ENCODE assay signal across 13 cellular contexts in genomic region chr17:83100220-83100852, GRCh38. TPM values are rescaled to one million over a fixed set of nuclear protein-coding genes. Genes with fewer than 3 reads are reported as not detected.
DNase-seq lines count a peak whose midpoint lies in the region; ATAC-seq and TF ChIP-seq lines count a peak whose summit lies in the region.
"Had no signal": no experiment of that assay in that cellular context is flagged by ENCODE, and none has a peak within 500 bp of the region (broad histone marks: within the 10 kb centered on the region; RNA-seq: fewer than 3 reads in every experiment).

No MANE protein-coding gene starts in this region.

- H3K27ac ChIP-seq in esophagus muscularis mucosa (replicated peaks in 1 of 4) (peak overlapping the region; percentile 42 to 64 (median 56)), neural progenitor cell (no peak overlapping the region)

- H3K36me3 Mint-ChIP-seq in neural progenitor cell, result peaks cover 4% of the 10 kb centered on the region
- H3K36me3 Mint-ChIP-seq in activated CD8-positive, alpha-beta T cell treated with anti-CD3 and anti-CD28 coated beads for 36 hours (ENCODE audit: low read depth), result no peaks in the 10 kb centered on the region
- H3K36me3 Mint-ChIP-seq: naive thymus-derived CD4-positive, alpha-beta T cell had no signal

- H3K9me3 Mint-ChIP-seq in neural progenitor cell, result peaks cover 3% of the 10 kb centered on the region
- no peaks in the 10 kb centered on the region for H3K9me3 Mint-ChIP-seq in activated CD8-positive, alpha-beta T cell treated with anti-CD3 and anti-CD28 coated beads for 36 hours
- H3K9me3 Mint-ChIP-seq: naive thymus-derived CD4-positive, alpha-beta T cell had no signal

- 13% methylated on average over 14 of the region's 24 CpGs for WGBS in esophagus muscularis mucosa

- H3K4me2 ChIP-seq in neural progenitor cell, result no peak overlapping the region

- H3K9ac ChIP-seq in neural progenitor cell, result no peak overlapping the region

- H3K27me3 ChIP-seq in esophagus muscularis mucosa (peaks cover 3 to 49% (median 8%) of the 10 kb centered on the region in 4 donors), neural progenitor cell (no peaks in the 10 kb centered on the region)

- peak; percentile 58 for DNase-seq in AG10803 (ENCODE audit: low read depth)
- peak; percentile 52 for DNase-seq in RPMI8226
- DNase-seq in esophagus muscularis mucosa (ENCODE audit: extremely low spot score), result no peak
- DNase-seq in neural progenitor cell (ENCODE audit: low spot score), result no peak
- DNase-seq in mucosa of gallbladder (ENCODE audit: low spot score), result no peak
- DNase-seq in activated CD8-positive, alpha-beta T cell treated with anti-CD3 and anti-CD28 coated beads for 36 hours, result no peak
- DNase-seq in NCI-H2029 treated with DMSO at 0.1 percent for 48 hours (lab: John Stamatoyannopoulos, UW), result no peak
- no peak for DNase-seq in NCI-H1436 treated with DMSO at 0.1 percent for 48 hours (lab: John Stamatoyannopoulos, UW)
- DNase-seq: activated effector memory CD4-positive, alpha-beta T cell treated with anti-CD3 and anti-CD28 coated beads, Interleukin-2, amount 50 U/mL, for 16 hours; GF-D8; KBM-7; naive thymus-derived CD4-positive, alpha-beta T cell; NCI-H226 had no signal

- no peak overlapping the region for H3K4me3 Mint-ChIP-seq in neural progenitor cell
- no peak overlapping the region for H3K4me3 Mint-ChIP-seq in activated CD8-positive, alpha-beta T cell treated with anti-CD3 and anti-CD28 coated beads for 36 hours

- TF ChIP-seq POLR2A in esophagus muscularis mucosa (IDR thresholded peaks at IDR 0.05; ENCODE audit: low read depth), result no peak

- CTCF ChIA-PET in activated CD8-positive, alpha-beta T cell treated with anti-CD3 and anti-CD28 coated beads for 36 hours (lab: Charles Lee), result no interaction called here

- no peak overlapping the region for H2AFZ ChIP-seq in neural progenitor cell (replicated peaks)

- intact Hi-C loops in esophagus muscularis mucosa (cut with DNase I), result no loop called here
- intact Hi-C loops in activated CD8-positive, alpha-beta T cell treated with anti-CD3 and anti-CD28 coated beads for 36 hours (cut with micrococcal nuclease), result no loop called here

- no peaks in the 10 kb centered on the region for H4K20me1 ChIP-seq in neural progenitor cell (ENCODE audit: low read depth)

- H3K4me1 ChIP-seq in esophagus muscularis mucosa (peaks cover 38 to 63% (median 58%) of the 10 kb centered on the region in 4 donors), neural progenitor cell (peaks cover 13% of the 10 kb centered on the region)

- H3K27me3 Mint-ChIP-seq in neural progenitor cell (ENCODE audit: insufficient read depth, low read depth), result peaks cover 2% of the 10 kb centered on the region
- H3K27me3 Mint-ChIP-seq in activated CD8-positive, alpha-beta T cell treated with anti-CD3 and anti-CD28 coated beads for 36 hours, result peaks cover 13% of the 10 kb centered on the region

- no peaks in the 10 kb centered on the region for H3F3A ChIP-seq in neural progenitor cell (ENCODE audit: low read depth)

- H3K36me3 ChIP-seq in esophagus muscularis mucosa (peaks cover 7 to 18% (median 16%) of the 10 kb centered on the region in 4 donors), neural progenitor cell (no peaks in the 10 kb centered on the region)

- no peak for TF ChIP-seq EP300 in esophagus muscularis mucosa (IDR thresholded peaks at IDR 0.05)

- no peaks in the 10 kb centered on the region for H3K9me3 ChIP-seq in esophagus muscularis mucosa
- H3K9me3 ChIP-seq in neural progenitor cell (ENCODE audit: low read depth), result no peaks in the 10 kb centered on the region

- ATAC-seq in activated CD8-positive, alpha-beta T cell treated with anti-CD3 and anti-CD28 coated beads for 36 hours, result no peak

- no peaks in the 10 kb centered on the region for H3K79me2 ChIP-seq in neural progenitor cell (ENCODE audit: low read depth)

- POLR2A ChIA-PET in activated CD8-positive, alpha-beta T cell treated with anti-CD3 and anti-CD28 coated beads for 36 hours (lab: Charles Lee), result no interaction called here

- H3K27ac Mint-ChIP-seq in neural progenitor cell, result peak overlapping the region; percentile 74
- no peak overlapping the region for H3K27ac Mint-ChIP-seq in activated CD8-positive, alpha-beta T cell treated with anti-CD3 and anti-CD28 coated beads for 36 hours
- H3K27ac Mint-ChIP-seq: naive thymus-derived CD4-positive, alpha-beta T cell had no signal

- H3K4me3 ChIP-seq in AG10803 (ENCODE audit: low read length) (no peak overlapping the region), esophagus muscularis mucosa (peak overlapping the region; percentile 28 to 50 (median 40)), neural progenitor cell (no peak overlapping the region)

- TF ChIP-seq CTCF in AG10803 (conservative IDR thresholded peaks at IDR 0.05; ENCODE audit: low read length) (no peak), esophagus muscularis mucosa (IDR thresholded peaks at IDR 0.05) (no peak), neural progenitor cell (IDR thresholded peaks at IDR 0.05) (no peak)
- no peak for TF ChIP-seq CTCF in activated CD8-positive, alpha-beta T cell treated with anti-CD3 and anti-CD28 coated beads for 36 hours (IDR thresholded peaks at IDR 0.05)

- peaks cover 10% of the 10 kb centered on the region for H3K4me1 Mint-ChIP-seq in neural progenitor cell
- H3K4me1 Mint-ChIP-seq in activated CD8-positive, alpha-beta T cell treated with anti-CD3 and anti-CD28 coated beads for 36 hours (ENCODE audit: low read depth), result peaks cover 7% of the 10 kb centered on the region

RNA-seq across cellular contexts. Expression of gene METRNL, which starts 20.9 kb away (rescaled TPM):
- total RNA-seq in esophagus muscularis mucosa (100 to 1,000 TPM in 1 of 4 donors, 10 to 100 TPM in 3; 36.5 to 124 (median 61.5) TPM), neural progenitor cell (ENCODE audit: low replicate concordance) (3.6 and 12.9 TPM in 2 replicates), mucosa of gallbladder (45.8 TPM)
- 10 to 100 TPM; 23.3 to 24.1 TPM for total RNA-seq in activated CD8-positive, alpha-beta T cell treated with anti-CD3 and anti-CD28 coated beads for 36 hours

Comparison
In these comparisons a context has a peak if more than half of its experiments do, and no peak if none do; other contexts are left out.
1. DNase-seq: peak in AG10803 (single experiment) and RPMI8226 (single experiment); none in esophagus muscularis mucosa (single experiment), neural progenitor cell (single experiment), mucosa of gallbladder (single experiment), activated CD8-positive, alpha-beta T cell treated with anti-CD3 and anti-CD28 coated beads for 36 hours (single experiment), NCI-H2029 treated with DMSO at 0.1 percent for 48 hours (single experiment) and NCI-H1436 treated with DMSO at 0.1 percent for 48 hours (single experiment).
2. H3K4me3 ChIP-seq: peak in esophagus muscularis mucosa (4 of 4); none in AG10803 (single experiment) and neural progenitor cell (single experiment).